1 cellular context compared by ENCODE assay signal in genomic region chr5:132071338-132071707, GRCh38.
TF ChIP-seq lines count a peak whose summit lies in the region.

No MANE protein-coding gene starts in this region.

TF ChIP-seq in IMR-90, 13 proteins besides CTCF, POLR2A, EP300 and RAD21:
- TF ChIP-seq CEBPB (IDR thresholded peaks at IDR 0.05; ENCODE audit: low read depth, low read length) (no peak), SMC3 (IDR thresholded peaks at IDR 0.05; ENCODE audit: low read depth, low read length) (no peak), RCOR1 (IDR thresholded peaks at IDR 0.05; ENCODE audit: insufficient replicate concordance, low read length) (no peak), FOS (IDR thresholded peaks at IDR 0.05; ENCODE audit: low read depth, low read length) (no peak), CHD1 (IDR thresholded peaks at IDR 0.05; ENCODE audit: low read depth, low read length) (no peak), NFE2L2 (IDR thresholded peaks at IDR 0.05; ENCODE audit: low read depth, low read length) (no peak), MXI1 (IDR thresholded peaks at IDR 0.05; ENCODE audit: borderline replicate concordance, low read depth, low read length) (no peak), BHLHE40 (IDR thresholded peaks at IDR 0.05; ENCODE audit: low read depth, low read length) (no peak), MAZ (IDR thresholded peaks at IDR 0.05; ENCODE audit: borderline replicate concordance, low read depth, low read length) (no peak)
